Comparison of ENCODE assay signal across 11 cellular contexts in genomic region chr9:78239506-78239905, GRCh38. TPM values are rescaled to one million over a fixed set of nuclear protein-coding genes. Genes with fewer than 3 reads are reported as not detected.
DNase-seq lines count a peak whose midpoint lies in the region; ATAC-seq and TF ChIP-seq lines count a peak whose summit lies in the region.
"Had no signal": no experiment of that assay in that cellular context is flagged by ENCODE, and none has a peak within 500 bp of the region (broad histone marks: within the 10 kb centered on the region; RNA-seq: fewer than 3 reads in every experiment).

No MANE protein-coding gene starts in this region.

- no peak overlapping the region for H2AFZ ChIP-seq in PC-3 (ENCODE audit: low read length)

- no TSS peak for BruUV-seq in PC-3 (replicated peaks; lab: Mats Ljungman, UMichigan)

- CTCF ChIA-PET in PC-3 (lab: Charles Lee) = no interaction called here

- DNase-seq in DMS 273 (lab: John Stamatoyannopoulos, UW; ENCODE audit: unreplicated experiment) (peak; percentile 49), DMS 273 treated with DMSO at 0.1 percent for 48 hours (lab: John Stamatoyannopoulos, UW) (no peak), PC-3 (peak; percentile 47), fibroblast of the aortic adventitia (ENCODE audit: low read depth) (no peak), retina (peak; percentile 30), COR-L47 (lab: John Stamatoyannopoulos, UW) (no peak), NCI-H1694 treated with DMSO at 0.1 percent for 48 hours (lab: John Stamatoyannopoulos, UW) (no peak)
- DNase-seq: SJCRH30 had no signal

- peaks cover 4% of the 10 kb centered on the region; the same call in 1 of the 2 replicates for H3K4me1 ChIP-seq in PC-3 (ENCODE audit: insufficient read depth, low read length)

- peaks cover 32% of the 10 kb centered on the region for H3K79me2 ChIP-seq in PC-3 (ENCODE audit: low read length)

- TF ChIP-seq CTCF in PC-3 (conservative IDR thresholded peaks at IDR 0.05; ENCODE audit: low read depth, low read length) = peak; percentile 55
- TF ChIP-seq CTCF in fibroblast of the aortic adventitia (IDR thresholded peaks at IDR 0.05; ENCODE audit: insufficient read depth, low read length) = peak; percentile 12

- H3K9ac ChIP-seq in PC-3 (ENCODE audit: low read length) = no peak overlapping the region

- peak overlapping the region; percentile 55 for H3K4me2 ChIP-seq in PC-3 (ENCODE audit: low read length)

- H3K9me3 ChIP-seq in PC-3 (ENCODE audit: low read length) = no peaks in the 10 kb centered on the region
- H3K9me3 ChIP-seq: SJCRH30 had no signal

- ATAC-seq in PC-3 (0 out of 2 replicates have a peak, but pooled peaks have one; percentile 13), HG02840 (IDR thresholded peaks at IDR 0.05; ENCODE audit: low FRiP score, unreplicated experiment) (no peak)
- ATAC-seq: HCT116 had no signal

- H3K27ac ChIP-seq in PC-3 (ENCODE audit: low read length) = no peak overlapping the region
- H3K27ac ChIP-seq: 22Rv1, SJCRH30 had no signal

- no peaks in the 10 kb centered on the region for H3K9me2 ChIP-seq in PC-3 (replicated peaks; ENCODE audit: low read length)

- H4K20me1 ChIP-seq in PC-3 (ENCODE audit: low read length) = no peaks in the 10 kb centered on the region

- POLR2A ChIA-PET in PC-3 (lab: Charles Lee; ENCODE audit: unreplicated experiment) = no interaction called here

- no peaks in the 10 kb centered on the region for H3F3A ChIP-seq in PC-3 (ENCODE audit: low read length, unreplicated experiment)

- intact Hi-C loops in PC-3 (cut with micrococcal nuclease) = loop anchor here (10.0 kb wide), 1 partner anchor 115 kb away; no protein-coding TSS in a partner anchor

- no peaks in the 10 kb centered on the region for H3K27me3 ChIP-seq in PC-3 (ENCODE audit: low read length)
- H3K27me3 ChIP-seq: SJCRH30 had no signal

- peaks cover 11% of the 10 kb centered on the region; the same call in 1 of the 2 replicates for H3K36me3 ChIP-seq in PC-3 (ENCODE audit: low read depth, low read length)

- H3K4me3 ChIP-seq in PC-3 (ENCODE audit: low read length) (no peak overlapping the region; the same call in 1 of the 2 replicates), fibroblast of the aortic adventitia (ENCODE audit: low read depth, low read length) (no peak overlapping the region)
- H3K4me3 ChIP-seq: SJCRH30 had no signal

RNA-seq across cellular contexts. Expression of gene CEP78, which starts 3.6 kb away (rescaled TPM):
- total RNA-seq in PC-3 (2014; rRNA removed) (35.2 and 52.5 TPM in 2 replicates), fibroblast of the aortic adventitia (ENCODE audit: low replicate concordance) (11.5 and 24.1 TPM in 2 replicates)

RNA-seq across cellular contexts. Expression of gene PSAT1, which starts 57.4 kb away (rescaled TPM):
- total RNA-seq in PC-3 (2014; rRNA removed) (45.6 and 52.5 TPM in 2 replicates), fibroblast of the aortic adventitia (ENCODE audit: low replicate concordance) (32.0 and 308 TPM in 2 replicates)

Comparison
In these comparisons a context has a peak if more than half of its experiments do, and no peak if none do; other contexts are left out.
1. DNase-seq: peak in DMS 273 (single experiment), PC-3 (single experiment) and retina (single experiment); none in DMS 273 treated with DMSO at 0.1 percent for 48 hours (single experiment), fibroblast of the aortic adventitia (single experiment), COR-L47 (single experiment) and NCI-H1694 treated with DMSO at 0.1 percent for 48 hours (single experiment).